Comparison of ENCODE assay signal across 1 cellular context in genomic region chr1:246572795-246573194, GRCh38.
TF ChIP-seq lines count a peak whose summit lies in the region.

No MANE protein-coding gene starts in this region.

TF ChIP-seq in GM12878, 131 proteins besides CTCF, POLR2A, EP300 and RAD21:
- TF ChIP-seq CEBPB (IDR thresholded peaks at IDR 0.05; ENCODE audit: borderline replicate concordance in 1 of 2, low read depth in 2 of 2, low read length in 2 of 2) (no peak), TCF12 (IDR thresholded peaks at IDR 0.05; ENCODE audit: low read depth, low read length) (no peak), SREBF2 (IDR thresholded peaks at IDR 0.05; ENCODE audit: low read length) (no peak), NR2C2 (IDR thresholded peaks at IDR 0.05; ENCODE audit: borderline replicate concordance, control insufficient read depth, insufficient read length, low read depth) (no peak), LARP7 (IDR thresholded peaks at IDR 0.05) (no peak), CUX1 (IDR thresholded peaks at IDR 0.05; ENCODE audit: insufficient replicate concordance, low read depth, low read length) (no peak), NR2C1 (IDR thresholded peaks at IDR 0.05) (no peak), RUNX3 (IDR thresholded peaks at IDR 0.05; ENCODE audit: low read length) (no peak), CREM (IDR thresholded peaks at IDR 0.05; ENCODE audit: low read depth) (no peak), HDGF (IDR thresholded peaks at IDR 0.05) (no peak), SPI1 (IDR thresholded peaks at IDR 0.05; ENCODE audit: borderline replicate concordance, insufficient read depth, low read depth, low read length) (no peak), BCL11A (IDR thresholded peaks at IDR 0.05; ENCODE audit: low read depth, low read length) (no peak), NFYA (IDR thresholded peaks at IDR 0.05; ENCODE audit: borderline replicate concordance, low read depth, low read length) (no peak), ZBTB40 (IDR thresholded peaks at IDR 0.05; ENCODE audit: borderline replicate concordance) (no peak), ZBTB33 (IDR thresholded peaks at IDR 0.05) (no peak), RB1 (IDR thresholded peaks at IDR 0.05; ENCODE audit: borderline replicate concordance) (no peak), BRCA1 (IDR thresholded peaks at IDR 0.05; ENCODE audit: low read depth, low read length) (no peak), SMAD1 (IDR thresholded peaks at IDR 0.05; ENCODE audit: low read depth, partially characterized antibody) (no peak)
- TF ChIP-seq, protein P1, sequence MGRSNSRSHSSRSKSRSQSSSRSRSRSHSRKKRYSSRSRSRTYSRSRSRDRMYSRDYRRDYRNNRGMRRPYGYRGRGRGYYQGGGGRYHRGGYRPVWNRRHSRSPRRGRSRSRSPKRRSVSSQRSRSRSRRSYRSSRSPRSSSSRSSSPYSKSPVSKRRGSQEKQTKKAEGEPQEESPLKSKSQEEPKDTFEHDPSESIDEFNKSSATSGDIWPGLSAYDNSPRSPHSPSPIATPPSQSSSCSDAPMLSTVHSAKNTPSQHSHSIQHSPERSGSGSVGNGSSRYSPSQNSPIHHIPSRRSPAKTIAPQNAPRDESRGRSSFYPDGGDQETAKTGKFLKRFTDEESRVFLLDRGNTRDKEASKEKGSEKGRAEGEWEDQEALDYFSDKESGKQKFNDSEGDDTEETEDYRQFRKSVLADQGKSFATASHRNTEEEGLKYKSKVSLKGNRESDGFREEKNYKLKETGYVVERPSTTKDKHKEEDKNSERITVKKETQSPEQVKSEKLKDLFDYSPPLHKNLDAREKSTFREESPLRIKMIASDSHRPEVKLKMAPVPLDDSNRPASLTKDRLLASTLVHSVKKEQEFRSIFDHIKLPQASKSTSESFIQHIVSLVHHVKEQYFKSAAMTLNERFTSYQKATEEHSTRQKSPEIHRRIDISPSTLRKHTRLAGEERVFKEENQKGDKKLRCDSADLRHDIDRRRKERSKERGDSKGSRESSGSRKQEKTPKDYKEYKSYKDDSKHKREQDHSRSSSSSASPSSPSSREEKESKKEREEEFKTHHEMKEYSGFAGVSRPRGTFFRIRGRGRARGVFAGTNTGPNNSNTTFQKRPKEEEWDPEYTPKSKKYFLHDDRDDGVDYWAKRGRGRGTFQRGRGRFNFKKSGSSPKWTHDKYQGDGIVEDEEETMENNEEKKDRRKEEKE (IDR thresholded peaks at IDR 0.05), result no peak
- TF ChIP-seq, protein P2, sequence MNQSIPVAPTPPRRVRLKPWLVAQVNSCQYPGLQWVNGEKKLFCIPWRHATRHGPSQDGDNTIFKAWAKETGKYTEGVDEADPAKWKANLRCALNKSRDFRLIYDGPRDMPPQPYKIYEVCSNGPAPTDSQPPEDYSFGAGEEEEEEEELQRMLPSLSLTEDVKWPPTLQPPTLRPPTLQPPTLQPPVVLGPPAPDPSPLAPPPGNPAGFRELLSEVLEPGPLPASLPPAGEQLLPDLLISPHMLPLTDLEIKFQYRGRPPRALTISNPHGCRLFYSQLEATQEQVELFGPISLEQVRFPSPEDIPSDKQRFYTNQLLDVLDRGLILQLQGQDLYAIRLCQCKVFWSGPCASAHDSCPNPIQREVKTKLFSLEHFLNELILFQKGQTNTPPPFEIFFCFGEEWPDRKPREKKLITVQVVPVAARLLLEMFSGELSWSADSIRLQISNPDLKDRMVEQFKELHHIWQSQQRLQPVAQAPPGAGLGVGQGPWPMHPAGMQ (IDR thresholded peaks at IDR 0.05; ENCODE audit: borderline replicate concordance), result no peak
